In genomic region chr12:128817115-128818015, GRCh38 we compare ENCODE assay signal across 9 cellular contexts. TPM values are rescaled to one million over a fixed set of nuclear protein-coding genes. Genes with fewer than 3 reads are reported as not detected.
DNase-seq lines count a peak whose midpoint lies in the region; ATAC-seq and TF ChIP-seq lines count a peak whose summit lies in the region.
"Had no signal": no experiment of that assay in that cellular context is flagged by ENCODE, and none has a peak within 500 bp of the region (broad histone marks: within the 10 kb centered on the region; RNA-seq: fewer than 3 reads in every experiment).

No MANE protein-coding gene starts in this region.

- peaks cover 49% of the 10 kb centered on the region for H3K4me1 Mint-ChIP-seq in activated CD4-positive, alpha-beta memory T cell treated with anti-CD3 and anti-CD28 coated beads for 36 hours (ENCODE audit: low read depth)

- peaks cover 16% of the 10 kb centered on the region for H3K36me3 ChIP-seq in SK-N-MC (ENCODE audit: insufficient read depth, low read length)

- DNase-seq in A172 (ENCODE audit: low spot score): peak; percentile 78
- DNase-seq in SK-N-MC (ENCODE audit: low read depth, low spot score): peak; percentile 3
- no peak for DNase-seq in foreskin keratinocyte
- DNase-seq in retina: peak; percentile 37
- DNase-seq in activated CD4-positive, alpha-beta memory T cell treated with anti-CD3 and anti-CD28 coated beads for 36 hours: no peak
- no peak for DNase-seq in KG1 (lab: John Stamatoyannopoulos, UW)

- H3K27me3 ChIP-seq in foreskin keratinocyte: no peaks in the 10 kb centered on the region

- H3K36me3 Mint-ChIP-seq in activated CD4-positive, alpha-beta memory T cell treated with anti-CD3 and anti-CD28 coated beads for 36 hours: peaks cover 35% of the 10 kb centered on the region

- POLR2A ChIA-PET in activated CD4-positive, alpha-beta memory T cell treated with anti-CD3 and anti-CD28 coated beads for 36 hours (lab: Charles Lee): no interaction called here

- no peaks in the 10 kb centered on the region for H3K27me3 Mint-ChIP-seq in activated CD4-positive, alpha-beta memory T cell treated with anti-CD3 and anti-CD28 coated beads for 36 hours

- intact Hi-C loops in activated CD4-positive, alpha-beta memory T cell treated with anti-CD3 and anti-CD28 coated beads for 36 hours (cut with micrococcal nuclease): no loop called here

- no peak for TF ChIP-seq CTCF in foreskin keratinocyte (conservative IDR thresholded peaks at IDR 0.05)

- no peak overlapping the region for H3K9ac ChIP-seq in SK-N-MC (ENCODE audit: insufficient read length)

- H3K4me3 ChIP-seq in SK-N-MC: no peak overlapping the region

- H3K27ac Mint-ChIP-seq in activated CD4-positive, alpha-beta memory T cell treated with anti-CD3 and anti-CD28 coated beads for 36 hours: no peak overlapping the region

- H3K9me3 Mint-ChIP-seq in activated CD4-positive, alpha-beta memory T cell treated with anti-CD3 and anti-CD28 coated beads for 36 hours: no peaks in the 10 kb centered on the region

- H3K4me3 Mint-ChIP-seq in activated CD4-positive, alpha-beta memory T cell treated with anti-CD3 and anti-CD28 coated beads for 36 hours: no peak overlapping the region

- H3K27ac ChIP-seq in SK-N-MC: no peak overlapping the region
- H3K27ac ChIP-seq in foreskin keratinocyte: no peak overlapping the region

- CTCF ChIA-PET in activated CD4-positive, alpha-beta memory T cell treated with anti-CD3 and anti-CD28 coated beads for 36 hours (lab: Charles Lee): no interaction called here

- ATAC-seq in GM18519 (IDR thresholded peaks at IDR 0.05; ENCODE audit: low FRiP score, unreplicated experiment) (peak; percentile 30), HG02981 (IDR thresholded peaks at IDR 0.05; ENCODE audit: unreplicated experiment) (peak; percentile 40), foreskin keratinocyte (peak; percentile 50)

- H3K9me3 ChIP-seq in SK-N-MC (ENCODE audit: low read depth, low read length): no peaks in the 10 kb centered on the region

- peaks cover 16% of the 10 kb centered on the region for H3K4me1 ChIP-seq in foreskin keratinocyte

RNA-seq across cellular contexts. Expression of gene SLC15A4, which starts 6.4 kb away (rescaled TPM):
- 26.7 and 30.3 TPM in 2 replicates for total RNA-seq in A172 (2014; rRNA removed; shearing (Covaris generic))
- total RNA-seq in foreskin keratinocyte: 25.9 and 29.0 TPM in 2 replicates
- polyA plus RNA-seq in foreskin keratinocyte: 15.1 and 15.3 TPM in 2 replicates
- 10 to 100 TPM; 15.5 to 19.3 TPM for total RNA-seq in activated CD4-positive, alpha-beta memory T cell treated with anti-CD3 and anti-CD28 coated beads for 36 hours

RNA-seq across cellular contexts. Expression of gene GLT1D1, which starts 35.9 kb away (rescaled TPM):
- total RNA-seq in A172 (2014; rRNA removed; shearing (Covaris generic)): not detected in 2 replicates
- total RNA-seq in foreskin keratinocyte: not detected in 2 replicates
- not detected in 2 replicates for polyA plus RNA-seq in foreskin keratinocyte
- not detected for total RNA-seq in activated CD4-positive, alpha-beta memory T cell treated with anti-CD3 and anti-CD28 coated beads for 36 hours
- total RNA-seq: endothelial cell of umbilical vein had no signal
- polyA plus RNA-seq: endothelial cell of umbilical vein had no signal

Comparison
In these comparisons a context has a peak if more than half of its experiments do, and no peak if none do; other contexts are left out.
1. DNase-seq: peak in A172 (single experiment), SK-N-MC (single experiment) and retina (single experiment); none in foreskin keratinocyte (0 of 2), activated CD4-positive, alpha-beta memory T cell treated with anti-CD3 and anti-CD28 coated beads for 36 hours (single experiment) and KG1 (single experiment).
2. Peak in every context shown above with its lines, with median percentiles within 50 percentile points of each other: ATAC-seq.